In genomic region chr5:95861221-95861857, GRCh38 we compare ENCODE assay signal across 1 cellular context.
TF ChIP-seq lines count a peak whose summit lies in the region.

No MANE protein-coding gene starts in this region.

TF ChIP-seq in HepG2, 621 proteins besides CTCF, POLR2A, EP300 and RAD21 (continued from another document and continues in another):
- TF ChIP-seq THAP7 (CRISPR knock-in tag; IDR thresholded peaks at IDR 0.05) (no peak), ZNF326 (CRISPR knock-in tag; IDR thresholded peaks at IDR 0.05; ENCODE audit: borderline replicate concordance) (no peak), ZNF282 (IDR thresholded peaks at IDR 0.05; ENCODE audit: partially characterized antibody) (no peak), ZNF569 (CRISPR knock-in tag; IDR thresholded peaks at IDR 0.05; ENCODE audit: borderline replicate concordance) (no peak), ELF4 (CRISPR knock-in tag; IDR thresholded peaks at IDR 0.05; ENCODE audit: borderline replicate concordance) (peak; percentile 33; the same call in 1 of the 2 replicates), ZFP1 (CRISPR knock-in tag; IDR thresholded peaks at IDR 0.05) (no peak), ZBTB34 (CRISPR knock-in tag; IDR thresholded peaks at IDR 0.05) (no peak), SMC3 (IDR thresholded peaks at IDR 0.05; ENCODE audit: low read length) (peak; percentile 43; the same call in 1 of the 2 replicates), ERF (CRISPR knock-in tag; IDR thresholded peaks at IDR 0.05) (peak; percentile 43; the same call in 1 of the 2 replicates), CENPBD1 (CRISPR knock-in tag; IDR thresholded peaks at IDR 0.05; ENCODE audit: borderline replicate concordance, low read depth) (no peak), SCMH1 (CRISPR knock-in tag; IDR thresholded peaks at IDR 0.05; ENCODE audit: borderline replicate concordance) (no peak), HNRNPH1 (optimal IDR thresholded peaks at IDR 0.05; ENCODE audit: low read depth, low read length) (no peak), HBP1 (CRISPR knock-in tag; IDR thresholded peaks at IDR 0.05; ENCODE audit: low read depth) (no peak), FOXP4 (CRISPR knock-in tag; IDR thresholded peaks at IDR 0.05) (peak; percentile 76), MLX (CRISPR knock-in tag; IDR thresholded peaks at IDR 0.05) (peak; percentile 87), ARID3A (IDR thresholded peaks at IDR 0.05; ENCODE audit: low read depth, low read length) (peak; percentile 63), ZFP36 (IDR thresholded peaks at IDR 0.05; ENCODE audit: borderline replicate concordance, low read depth, low read length, partially characterized antibody) (no peak), TAF1 (CRISPR knock-in tag; IDR thresholded peaks at IDR 0.05) (no peak), ZNF10 (CRISPR knock-in tag; IDR thresholded peaks at IDR 0.05; ENCODE audit: borderline replicate concordance, low read depth) (no peak), ZSCAN9 (CRISPR knock-in tag; IDR thresholded peaks at IDR 0.05; ENCODE audit: borderline replicate concordance) (peak; percentile 79; the same call in 1 of the 2 replicates), ZNF292 (CRISPR knock-in tag; IDR thresholded peaks at IDR 0.05; ENCODE audit: borderline replicate concordance, low read depth) (peak; percentile 73), RFXAP (CRISPR knock-in tag; IDR thresholded peaks at IDR 0.05; ENCODE audit: borderline replicate concordance) (peak; percentile 33; the same call in 1 of the 2 replicates), HDAC6 (IDR thresholded peaks at IDR 0.05; ENCODE audit: low read depth, low read length) (no peak), TBP (CRISPR knock-in tag; IDR thresholded peaks at IDR 0.05) (0 out of 2 replicates have a peak, but pooled peaks have one; percentile 62), KDM1A (CRISPR knock-in tag; IDR thresholded peaks at IDR 0.05) (no peak), CCDC6 (CRISPR knock-in tag; IDR thresholded peaks at IDR 0.05) (peak; percentile 79), ARNTL (CRISPR knock-in tag; IDR thresholded peaks at IDR 0.05) (peak; percentile 94), MED1 (CRISPR knock-in tag; IDR thresholded peaks at IDR 0.05) (peak; percentile 95), ZGPAT (CRISPR knock-in tag; IDR thresholded peaks at IDR 0.05) (peak; percentile 80), BRCA1 (CRISPR knock-in tag; IDR thresholded peaks at IDR 0.05) (no peak), SIN3B (IDR thresholded peaks at IDR 0.05; ENCODE audit: low read length) (no peak), POLR2AphosphoS5 (IDR thresholded peaks at IDR 0.05; ENCODE audit: low read depth, low read length) (0 out of 2 replicates have a peak, but pooled peaks have one; percentile 14), TBX2 (CRISPR knock-in tag; IDR thresholded peaks at IDR 0.05; ENCODE audit: borderline replicate concordance) (peak; percentile 75; the same call in 1 of the 2 replicates), MYPOP (CRISPR knock-in tag; IDR thresholded peaks at IDR 0.05) (peak; percentile 73; the same call in 1 of the 2 replicates), ZNF431 (CRISPR knock-in tag; IDR thresholded peaks at IDR 0.05; ENCODE audit: borderline replicate concordance, low read depth) (no peak; the same call in 1 of the 2 replicates), ZNF788 (CRISPR knock-in tag; IDR thresholded peaks at IDR 0.05; ENCODE audit: borderline replicate concordance) (peak; percentile 44; the same call in 1 of the 2 replicates), ZNF333 (CRISPR knock-in tag; IDR thresholded peaks at IDR 0.05; ENCODE audit: borderline replicate concordance) (no peak), CEBPB (IDR thresholded peaks at IDR 0.05; ENCODE audit: borderline replicate concordance, low read depth, low read length) (peak; percentile 99), ZNF574 (CRISPR knock-in tag; IDR thresholded peaks at IDR 0.05) (peak; percentile 50; the same call in 1 of the 2 replicates), PHF21A (CRISPR knock-in tag; IDR thresholded peaks at IDR 0.05) (peak; percentile 91), HDAC2 (CRISPR knock-in tag; IDR thresholded peaks at IDR 0.05) (peak; percentile 84), SKIL (CRISPR knock-in tag; IDR thresholded peaks at IDR 0.05; ENCODE audit: borderline replicate concordance) (peak; percentile 27; the same call in 1 of the 2 replicates), ZC3H13 (CRISPR knock-in tag; IDR thresholded peaks at IDR 0.05) (no peak), ZMYM3 (CRISPR knock-in tag; IDR thresholded peaks at IDR 0.05) (0 out of 2 replicates have a peak, but pooled peaks have one; percentile 23), SOX5 (CRISPR knock-in tag; IDR thresholded peaks at IDR 0.05; ENCODE audit: borderline replicate concordance) (peak; percentile 87), SMYD3 (CRISPR knock-in tag; IDR thresholded peaks at IDR 0.05) (no peak), EZH2 (conservative IDR thresholded peaks at IDR 0.05; ENCODE audit: low read depth, low read length) (no peak), ISL2 (CRISPR knock-in tag; IDR thresholded peaks at IDR 0.05) (0 out of 2 replicates have a peak, but pooled peaks have one; percentile 36), MXI1 (IDR thresholded peaks at IDR 0.05; ENCODE audit: borderline replicate concordance, low read depth, low read length) (peak; percentile 81; the same call in 1 of the 3 replicates), ISX (CRISPR knock-in tag; conservative IDR thresholded peaks at IDR 0.05) (no peak)
